In genomic region chrX:55777596-55777995, GRCh38 we compare ENCODE assay signal across 28 cellular contexts.
"Had no signal": no experiment of that assay in that cellular context is flagged by ENCODE, and none has a peak within 500 bp of the region (broad histone marks: within the 10 kb centered on the region; RNA-seq: fewer than 3 reads in every experiment).

No MANE protein-coding gene starts in this region.

- H3K27me3 ChIP-seq: brain microvascular endothelial cell had no signal

- ATAC-seq: activated CD4-positive, alpha-beta T cell treated with anti-CD3 and anti-CD28 coated beads for 36 hours; activated T-cell treated with anti-CD3 and anti-CD28 coated beads, Interleukin-2, amount 50 U/mL, for 72 hours; effector memory CD8-positive, alpha-beta T cell; esophagus mucosa; T-cell had no signal

- H3K27ac Mint-ChIP-seq: activated CD4-positive, alpha-beta memory T cell treated with anti-CD3 and anti-CD28 coated beads for 36 hours; activated CD4-positive, alpha-beta T cell treated with anti-CD3 and anti-CD28 coated beads for 36 hours; activated CD4-positive, alpha-beta T cell treated with anti-CD3 and anti-CD28 coated beads, Interleukin-2, amount 10 ng/mL, durations not matched to agents 24 days and 14 days; activated naive CD8-positive, alpha-beta T cell; activated T-cell treated with anti-CD3 and anti-CD28 coated beads, Interleukin-2, amount 50 U/mL, for 24 hours; activated T-cell treated with anti-CD3 and anti-CD28 coated beads, Interleukin-2, amount 50 U/mL, for 72 hours; effector memory CD8-positive, alpha-beta T cell; T-cell; T-helper 1 cell treated with Interleukin-12 subunit alpha and Interleukin-12 subunit beta and Interleukin-4 antibody, amounts not matched to agents 30 μg/mL and 1 μg/mL, for 36 hours had no signal

- DNase-seq: activated CD4-positive, alpha-beta memory T cell treated with anti-CD3 and anti-CD28 coated beads for 36 hours; activated CD4-positive, alpha-beta T cell treated with anti-CD3 and anti-CD28 coated beads for 36 hours; activated CD4-positive, alpha-beta T cell treated with anti-CD3 and anti-CD28 coated beads, Interleukin-2, amount 10 ng/mL, durations not matched to agents 24 days and 14 days; activated CD4-positive, CD25-positive, alpha-beta regulatory T cell; activated CD4-positive, CD25-positive, alpha-beta regulatory T cell treated with anti-CD3 and anti-CD28 coated beads, Interleukin-2, amount 50 U/mL, for 72 hours; activated CD8-positive, alpha-beta memory T cell treated with anti-CD3 and anti-CD28 coated beads, Interleukin-2, amount 50 U/mL, for 48 hours; activated gamma-delta T cell; activated naive CD4-positive, alpha-beta T cell; activated naive CD4-positive, alpha-beta T cell treated with anti-CD3 and anti-CD28 coated beads, Interleukin-2, amount 50 U/mL, for 16 hours; activated T-cell treated with anti-CD3 and anti-CD28 coated beads for 4 hours; activated T-cell treated with anti-CD3 and anti-CD28 coated beads, Interleukin-2, amount 50 U/mL, for 24 hours; activated T-cell treated with anti-CD3 and anti-CD28 coated beads, Interleukin-2, amount 50 U/mL, for 72 hours; anterior cingulate cortex; brain microvascular endothelial cell; cortex of kidney; dermis blood vessel endothelial cell; effector CD4-positive, alpha-beta T cell; effector memory CD8-positive, alpha-beta T cell; foreskin fibroblast; head of caudate nucleus; SW 1271; T-cell; T1000 had no signal

- H3K27ac ChIP-seq: brain microvascular endothelial cell, epithelial cell of prostate had no signal

- H3K4me1 Mint-ChIP-seq: activated CD4-positive, alpha-beta T cell treated with anti-CD3 and anti-CD28 coated beads, Interleukin-2, amount 10 ng/mL, durations not matched to agents 24 days and 14 days had no signal

- H3K27me3 Mint-ChIP-seq: activated CD4-positive, alpha-beta memory T cell treated with anti-CD3 and anti-CD28 coated beads for 36 hours; activated CD4-positive, alpha-beta T cell treated with anti-CD3 and anti-CD28 coated beads for 36 hours; activated CD4-positive, alpha-beta T cell treated with anti-CD3 and anti-CD28 coated beads, Interleukin-2, amount 10 ng/mL, durations not matched to agents 24 days and 14 days; activated naive CD8-positive, alpha-beta T cell; central memory CD8-positive, alpha-beta T cell; effector memory CD8-positive, alpha-beta T cell had no signal

- H3K36me3 ChIP-seq: brain microvascular endothelial cell had no signal

- H3K4me3 Mint-ChIP-seq: activated CD4-positive, alpha-beta memory T cell treated with anti-CD3 and anti-CD28 coated beads for 36 hours; activated CD4-positive, alpha-beta T cell treated with anti-CD3 and anti-CD28 coated beads for 36 hours; activated CD4-positive, alpha-beta T cell treated with anti-CD3 and anti-CD28 coated beads, Interleukin-2, amount 10 ng/mL, durations not matched to agents 24 days and 14 days; activated naive CD8-positive, alpha-beta T cell; activated T-cell treated with anti-CD3 and anti-CD28 coated beads, Interleukin-2, amount 50 U/mL, for 24 hours; activated T-cell treated with anti-CD3 and anti-CD28 coated beads, Interleukin-2, amount 50 U/mL, for 72 hours; central memory CD8-positive, alpha-beta T cell; effector memory CD8-positive, alpha-beta T cell; T-cell; T-helper 1 cell treated with Interleukin-12 subunit alpha and Interleukin-12 subunit beta and Interleukin-4 antibody, amounts not matched to agents 30 μg/mL and 1 μg/mL, for 36 hours had no signal

- H3K9me3 Mint-ChIP-seq: central memory CD8-positive, alpha-beta T cell; T-helper 1 cell treated with Interleukin-12 subunit alpha and Interleukin-12 subunit beta and Interleukin-4 antibody, amounts not matched to agents 30 μg/mL and 1 μg/mL, for 36 hours had no signal
